13 cellular contexts compared by ENCODE assay signal in genomic region chr16:46789075-46789474, GRCh38. TPM values are rescaled to one million over a fixed set of nuclear protein-coding genes. Genes with fewer than 3 reads are reported as not detected.
DNase-seq lines count a peak whose midpoint lies in the region; ATAC-seq, FAIRE-seq and TF ChIP-seq lines count a peak whose summit lies in the region.
"Had no signal": no experiment of that assay in that cellular context is flagged by ENCODE, and none has a peak within 500 bp of the region (broad histone marks: within the 10 kb centered on the region; RNA-seq: fewer than 3 reads in every experiment).

No MANE protein-coding gene starts in this region.

- no peak overlapping the region for H3K23ac ChIP-seq in H1 (ENCODE audit: insufficient read length)

- H3K27ac ChIP-seq in cardiac muscle cell, result peak overlapping the region; percentile 76
- H3K27ac ChIP-seq in H1 (ENCODE audit: low read depth, low read length), result no peak overlapping the region
- peak overlapping the region; percentile 48 to 66 for H3K27ac ChIP-seq in tibial artery
- no peak overlapping the region for H3K27ac ChIP-seq in SK-N-SH (ENCODE audit: low read depth in 2 of 2, low read length in 1 of 2)
- H3K27ac ChIP-seq: breast epithelium, epithelial cell of prostate had no signal

- H3K79me2 ChIP-seq in H1 (ENCODE audit: control insufficient read depth in 1 of 2, insufficient read depth in 2 of 2, low read length in 2 of 2) (no peaks in the 10 kb centered on the region), SK-N-SH (ENCODE audit: insufficient read depth) (no peaks in the 10 kb centered on the region)

- H3K36me3 ChIP-seq in cardiac muscle cell, result no peaks in the 10 kb centered on the region
- H3K36me3 ChIP-seq in H1 (ENCODE audit: control insufficient read depth in 2 of 4, insufficient read depth in 4 of 4, low read length in 3 of 4), result no peaks in the 10 kb centered on the region
- no peaks in the 10 kb centered on the region for H3K36me3 ChIP-seq in tibial artery
- no peaks in the 10 kb centered on the region for H3K36me3 ChIP-seq in SK-N-SH (replicated peaks in 1 of 2; ENCODE audit: control insufficient read depth in 1 of 2, insufficient read depth in 2 of 2, low read length in 1 of 2)
- H3K36me3 ChIP-seq: BE2C, breast epithelium, MG63 had no signal

- FAIRE-seq in H1 (lab: Jason Lieb, UNC), result no peak

- TF ChIP-seq CTCF in cardiac muscle cell (IDR thresholded peaks at IDR 0.05; ENCODE audit: low read depth, low read length) (no peak), H1 (IDR thresholded peaks at IDR 0.05; ENCODE audit: control extremely low read depth in 1 of 3, insufficient read depth in 1 of 3, low read depth in 1 of 3, low read length in 3 of 3) (no peak), tibial artery (IDR thresholded peaks at IDR 0.05) (no peak), SK-N-SH (IDR thresholded peaks at IDR 0.05) (no peak)

- H3K14ac ChIP-seq in H1 (ENCODE audit: insufficient read length), result no peak overlapping the region

- H3K4me3 ChIP-seq in cardiac muscle cell (no peak overlapping the region), H1 (ENCODE audit: extremely low read depth in 1 of 4, insufficient read depth in 2 of 4, low read depth in 3 of 4, low read length in 4 of 4) (peak overlapping the region in 1 of 4 experiments; percentile 56; a peak in 2 of 8 replicates), tibial artery (peak overlapping the region in 1 of 2 donors; percentile 59), SK-N-SH (ENCODE audit: low read depth in 2 of 2, low read length in 1 of 2) (no peak overlapping the region)
- H3K4me3 ChIP-seq: lung had no signal

- CTCF ChIA-PET in H1 (lab: Charles Lee; ENCODE audit: partially characterized antibody) (interaction anchor here (1.1 to 2.9 kb wide), 4 partner anchors 10 to 98 kb away, joined by 3 to 15 read pairs (median 6); no protein-coding TSS in a partner anchor), SK-N-SH (lab: Yijun Ruan, JAX) (interaction anchor here (1.0 to 1.9 kb wide), 2 partner anchors 12 to 1376 kb away, joined by 3 to 4 read pairs; no protein-coding TSS in a partner anchor)

- no peaks in the 10 kb centered on the region for H3K9me2 ChIP-seq in SK-N-SH

- H4K20me1 ChIP-seq in H1 (replicated peaks in 1 of 2; ENCODE audit: control insufficient read depth in 1 of 2, insufficient read depth in 2 of 2, low read length in 2 of 2) (no peaks in the 10 kb centered on the region), SK-N-SH (ENCODE audit: insufficient read depth) (no peaks in the 10 kb centered on the region)

- H2AFZ ChIP-seq in H1 (ENCODE audit: low read length) (no peak overlapping the region), SK-N-SH (ENCODE audit: low read depth) (no peak overlapping the region)

- intact Hi-C loops in Right ventricle myocardium superior (cut with DNase I) (no loop called here), tibial artery (cut with DNase I; ENCODE audit: low total_unique reads) (no loop called here)

- H3K4me2 ChIP-seq in H1 (ENCODE audit: insufficient read depth in 1 of 2, low read depth in 2 of 2, low read length in 2 of 2) (peak overlapping the region; percentile 49 to 69; a peak in 3 of 4 replicates), SK-N-SH (no peak overlapping the region)

- H3K4me1 ChIP-seq in cardiac muscle cell (ENCODE audit: low read depth), result peaks cover 23% of the 10 kb centered on the region
- peaks cover 0 to 9% (median 6%) of the 10 kb centered on the region in 4 experiments; a peak in 6 of 7 replicates for H3K4me1 ChIP-seq in H1 (replicated peaks in 1 of 4; ENCODE audit: control insufficient read depth in 3 of 4, insufficient read depth in 4 of 4, low read length in 3 of 4)
- H3K4me1 ChIP-seq in tibial artery, result peaks cover 0 to 6% (median 3%) of the 10 kb centered on the region in 4 donors
- H3K4me1 ChIP-seq in SK-N-SH (ENCODE audit: control insufficient read depth in 1 of 2, insufficient read depth in 2 of 2, low read depth in 1 of 2, low read length in 1 of 2), result no peaks in the 10 kb centered on the region; a peak in 1 of 4 replicates
- H3K4me1 ChIP-seq: breast epithelium had no signal

- no peak for ATAC-seq in Right ventricle myocardium superior (ENCODE audit: poor library complexity)
- ATAC-seq in HG02798 (IDR thresholded peaks at IDR 0.05; ENCODE audit: poor library complexity, unreplicated experiment), result no peak

- no peak for TF ChIP-seq EP300 in H1 (IDR thresholded peaks at IDR 0.05; ENCODE audit: borderline replicate concordance in 1 of 2, low read depth in 2 of 2, low read length in 2 of 2)
- TF ChIP-seq EP300 in SK-N-SH (IDR thresholded peaks at IDR 0.05; ENCODE audit: borderline replicate concordance in 1 of 2, low read depth in 1 of 2, low read length in 1 of 2), result no peak

- peaks cover 4% of the 10 kb centered on the region for H3K23me2 ChIP-seq in H1 (ENCODE audit: low read depth, low read length)

- no peak overlapping the region for H2BK20ac ChIP-seq in H1 (ENCODE audit: low read length)

- TF ChIP-seq POLR2A in H1 (IDR thresholded peaks at IDR 0.05; ENCODE audit: control extremely low read depth in 1 of 2, low read depth in 2 of 2, low read length in 2 of 2), result no peak

- H3K9me3 ChIP-seq in cardiac muscle cell (ENCODE audit: low read depth) (no peaks in the 10 kb centered on the region), H1 (ENCODE audit: insufficient read depth in 2 of 2, low read depth in 1 of 2, low read length in 1 of 2) (peaks cover 0 to 5% of the 10 kb centered on the region in 2 experiments; a peak in 2 of 4 replicates), tibial artery (peaks cover 0 to 10% (median 9%) of the 10 kb centered on the region in 3 donors), SK-N-SH (no peaks in the 10 kb centered on the region)
- H3K9me3 ChIP-seq: BE2C had no signal

- H2BK15ac ChIP-seq in H1 (ENCODE audit: low read length), result no peak overlapping the region

- no peak overlapping the region for H2BK12ac ChIP-seq in H1 (ENCODE audit: low read depth, low read length)

- H3K79me1 ChIP-seq in H1 (ENCODE audit: low read depth, low read length), result no peaks in the 10 kb centered on the region

- no peak overlapping the region for H3K4ac ChIP-seq in H1 (replicated peaks; ENCODE audit: insufficient read length, low read depth, low read length)

- no peak overlapping the region for H2BK5ac ChIP-seq in H1 (ENCODE audit: low read depth, low read length)

- H3F3A ChIP-seq in SK-N-SH (replicated peaks; ENCODE audit: insufficient read depth), result peaks cover 2% of the 10 kb centered on the region

- H3K9ac ChIP-seq in H1 (replicated peaks in 1 of 4; ENCODE audit: extremely low read depth in 1 of 4, low read depth in 3 of 4, low read length in 3 of 4), result no peak overlapping the region; a peak in 1 of 7 replicates
- H3K9ac ChIP-seq in SK-N-SH, result no peak overlapping the region

- POLR2A ChIA-PET in H1 (lab: Charles Lee; ENCODE audit: partially characterized antibody) (interaction anchor here (1.1 to 1.7 kb wide), 4 partner anchors 12 to 99 kb away, joined by 3 to 10 read pairs (median 5); partner anchors contain the start of gene ORC6), SK-N-SH (lab: Yijun Ruan, JAX) (no interaction called here)

- WGBS in H1 (ENCODE audit: extremely low coverage in 1 of 2, insufficient coverage in 1 of 2, insufficient read length in 1 of 2, insufficient replicate concordance in 2 of 2, low coverage in 1 of 2, low lambda C conversion rate in 2 of 2, missing lambda C conversion rate in 1 of 2), 2 experiments, result 32% methylated on average over 2 of the region's 2 CpGs; no CpG with 5 or more reads in 1 of the 2 experiments
- 92% methylated on average over 2 of the region's 2 CpGs for WGBS in SK-N-SH (ENCODE audit: low lambda C conversion rate)

- no peak overlapping the region for H4K8ac ChIP-seq in H1 (ENCODE audit: extremely low read depth, insufficient read depth, low read length)

- DNase-seq in cardiac muscle cell (ENCODE audit: low read depth in 1 of 2, low spot score in 1 of 2) (no peak), Right ventricle myocardium superior (no peak), MV-4-11 (lab: John Stamatoyannopoulos, UW) (peak; percentile 37), H1 (ENCODE audit: low read depth in 1 of 2, low spot score in 2 of 2) (no peak), tibial artery (no peak), AG08396 (ENCODE audit: low spot score) (no peak), SK-N-SH (no peak)

- H3K18ac ChIP-seq in H1 (ENCODE audit: extremely low read depth, low read length), result no peak overlapping the region

- H2BK120ac ChIP-seq in H1 (replicated peaks; ENCODE audit: low read depth, low read length), result no peak overlapping the region

- no peak overlapping the region for H2AK5ac ChIP-seq in H1 (ENCODE audit: low read depth, low read length)

- H3K56ac ChIP-seq in H1 (replicated peaks; ENCODE audit: insufficient read length, low read depth, low read length), result no peak overlapping the region

- H3K27me3 ChIP-seq in cardiac muscle cell (no peaks in the 10 kb centered on the region), H1 (replicated peaks in 1 of 4; ENCODE audit: control insufficient read depth in 3 of 4, extremely low read depth in 1 of 4, insufficient read depth in 3 of 4, low read length in 3 of 4) (no peaks in the 10 kb centered on the region), tibial artery (no peaks in the 10 kb centered on the region), SK-N-SH (ENCODE audit: insufficient read depth) (no peaks in the 10 kb centered on the region)
- H3K27me3 ChIP-seq: BE2C, breast epithelium, MG63 had no signal

- TF ChIP-seq RAD21 in H1 (IDR thresholded peaks at IDR 0.05 in 1 of 2, conservative IDR thresholded peaks at IDR 0.05 in 1 of 2; ENCODE audit: low read depth in 2 of 2, low read length in 2 of 2) (no peak), SK-N-SH (IDR thresholded peaks at IDR 0.05; ENCODE audit: low read length) (no peak)

- no peak overlapping the region for H4K91ac ChIP-seq in H1 (replicated peaks; ENCODE audit: insufficient read length, low read length)

- no peak overlapping the region for H4K5ac ChIP-seq in H1 (ENCODE audit: insufficient read length, low read depth, low read length)

RNA-seq across cellular contexts. Expression of gene MYLK3, which starts 40.9 kb away (rescaled TPM):
- total RNA-seq in cardiac muscle cell, result 203 and 211 TPM in 2 replicates
- polyA plus RNA-seq in cardiac muscle cell, result 57.5 and 57.8 TPM in 2 replicates
- total RNA-seq in Right ventricle myocardium superior, result 304 TPM
- 0.23 and 0.35 TPM in 2 replicates for total RNA-seq in H1 (2021; fragmentation: NEBNext Ultra II Directional; extraction: Animal tissue kit (Norgen Biotek cat#: 25700))
- 0.14 and 0.19 TPM in 2 replicates for polyA plus RNA-seq in H1 (2011; rRNA removed)
- 0.32 TPM for polyA plus RNA-seq in H1 (2011; cell fraction: cytosol; rRNA removed)
- polyA plus RNA-seq in H1 (2011; cell fraction: nucleus; rRNA removed), result 0.76 TPM
- 0.34 to 1.0 TPM (median 0.48 TPM) in 4 replicates for polyA plus RNA-seq in H1 (2012, experiment 1 of 2)
- polyA plus RNA-seq in H1 (2012, experiment 2 of 2), result 0.05 TPM
- 0.24 TPM for polyA plus RNA-seq in H1 (2013, experiment 1 of 2)
- polyA plus RNA-seq in H1 (2013, experiment 2 of 2), result 0.18 TPM
- polyA minus RNA-seq in H1 (2011; rRNA and poly(A)+ RNA removed), result 0.50 and 1.2 TPM in 2 replicates
- polyA minus RNA-seq in H1 (2011; cell fraction: cytosol; rRNA and poly(A)+ RNA removed), result not detected
- polyA minus RNA-seq in H1 (2011; cell fraction: nucleus; rRNA and poly(A)+ RNA removed), result 0.70 TPM
- 0.05 and 0.15 TPM in 2 replicates for polyA plus RNA-seq in SK-N-SH (2012; rRNA removed)
- 0.07 and 0.10 TPM in 2 replicates for polyA plus RNA-seq in SK-N-SH (2012; cell fraction: cytosol; rRNA removed)
- polyA plus RNA-seq in SK-N-SH (2012; cell fraction: nucleus; rRNA removed), result 0.14 and 0.45 TPM in 2 replicates

RNA-seq across cellular contexts. Expression of gene C16orf87, which starts 41.9 kb away (rescaled TPM):
- total RNA-seq in cardiac muscle cell, result 26.0 and 41.0 TPM in 2 replicates
- polyA plus RNA-seq in cardiac muscle cell, result 45.1 and 66.6 TPM in 2 replicates
- 12.9 TPM for total RNA-seq in Right ventricle myocardium superior
- 20.6 and 21.8 TPM in 2 replicates for total RNA-seq in H1 (2021; fragmentation: NEBNext Ultra II Directional; extraction: Animal tissue kit (Norgen Biotek cat#: 25700))
- 3.4 and 4.8 TPM in 2 replicates for polyA plus RNA-seq in H1 (2011; rRNA removed)
- 9.5 TPM for polyA plus RNA-seq in H1 (2011; cell fraction: cytosol; rRNA removed)
- polyA plus RNA-seq in H1 (2011; cell fraction: nucleus; rRNA removed), result 2.4 TPM
- 8.4 to 16.0 TPM (median 9.2 TPM) in 4 replicates for polyA plus RNA-seq in H1 (2012, experiment 1 of 2)
- polyA plus RNA-seq in H1 (2012, experiment 2 of 2), result 2.7 TPM
- 13.2 TPM for polyA plus RNA-seq in H1 (2013, experiment 1 of 2)
- 14.2 TPM for polyA plus RNA-seq in H1 (2013, experiment 2 of 2)
- polyA minus RNA-seq in H1 (2011; rRNA and poly(A)+ RNA removed), result 4.4 and 5.6 TPM in 2 replicates
- polyA minus RNA-seq in H1 (2011; cell fraction: cytosol; rRNA and poly(A)+ RNA removed), result 4.7 TPM
- polyA minus RNA-seq in H1 (2011; cell fraction: nucleus; rRNA and poly(A)+ RNA removed), result 7.8 TPM
- polyA plus RNA-seq in SK-N-SH (2012; rRNA removed), result 3.5 TPM in 2 replicates
- polyA plus RNA-seq in SK-N-SH (2012; cell fraction: cytosol; rRNA removed), result 4.9 and 7.4 TPM in 2 replicates
- polyA plus RNA-seq in SK-N-SH (2012; cell fraction: nucleus; rRNA removed), result 1.8 and 2.1 TPM in 2 replicates

Comparison
In these comparisons a context has a peak if more than half of its experiments do, and no peak if none do; other contexts are left out.
1. H3K27ac ChIP-seq: peak in cardiac muscle cell (single experiment) and tibial artery (2 of 2); none in H1 (single experiment) and SK-N-SH (0 of 2).
2. RNA of gene MYLK3, which starts 40.9 kb away (total RNA-seq): 304 TPM in Right ventricle myocardium superior (single experiment) and 203 to 211 TPM in cardiac muscle cell; 0.23 to 0.35 TPM in H1; every median in the first group is over 100 times any median in the second.